Comparison of ENCODE assay signal across 15 cellular contexts in the genomic region with DNA sequence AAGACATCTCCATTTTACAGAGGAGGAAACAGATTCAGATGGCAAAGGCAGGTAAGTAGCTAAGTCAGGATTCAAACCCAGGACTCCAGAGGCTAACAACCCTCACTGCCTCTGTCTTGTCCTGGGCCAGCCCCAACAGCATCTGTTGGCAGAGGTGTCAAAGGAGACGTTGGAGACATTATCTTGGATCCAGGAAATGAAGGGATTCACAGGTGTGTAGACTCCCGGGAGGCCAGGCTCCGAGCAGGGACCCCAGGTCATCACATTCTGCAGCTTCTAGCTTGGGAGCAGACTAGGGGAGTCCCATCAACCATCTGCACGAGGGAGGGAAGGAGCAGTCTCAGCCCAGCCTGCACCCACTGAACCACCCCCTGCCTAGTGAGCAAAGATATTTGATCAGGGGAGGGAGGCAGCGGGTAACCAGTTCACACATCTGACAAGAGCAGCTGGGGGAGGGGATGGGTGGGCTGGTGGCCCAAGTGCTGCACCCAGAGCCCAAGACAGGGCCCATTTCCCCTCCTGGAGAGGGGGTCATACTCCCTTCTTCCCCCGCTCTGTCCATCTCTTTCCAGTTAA. TPM values are rescaled to one million over a fixed set of nuclear protein-coding genes. Genes with fewer than 3 reads are reported as not detected.
DNase-seq lines count a peak whose midpoint lies in the region; ATAC-seq, FAIRE-seq and TF ChIP-seq lines count a peak whose summit lies in the region.
"Had no signal": no experiment of that assay in that cellular context is flagged by ENCODE, and none has a peak within 500 bp of the region (broad histone marks: within the 10 kb centered on the region; RNA-seq: fewer than 3 reads in every experiment).

No MANE protein-coding gene starts in this region.

- H3K4me1 ChIP-seq in A549, result peaks cover 22% of the 10 kb centered on the region
- peaks cover 17% of the 10 kb centered on the region for H3K4me1 ChIP-seq in DND-41 (ENCODE audit: insufficient read depth, low read length)

- H3K9me3 Mint-ChIP-seq in mesothelial cell of epicardium, result no peaks in the 10 kb centered on the region
- H3K9me3 Mint-ChIP-seq: activated T-cell treated with anti-CD3 and anti-CD28 coated beads, Interleukin-2, amount 50 U/mL, for 24 hours; stimulated activated naive CD8-positive, alpha-beta T cell treated with anti-CD3 and anti-CD28 coated beads, Interleukin-15, Interleukin-2, amounts not matched to agents 100 ng/mL and 50 ng/mL, for 24 hours had no signal

- no peak for TF ChIP-seq POLR2A in A549 (IDR thresholded peaks at IDR 0.05; ENCODE audit: low read length)

- H2AFZ ChIP-seq in DND-41 (ENCODE audit: low read depth, low read length), result no peak overlapping the region; the same call in 1 of the 2 replicates

- H3K4me3 Mint-ChIP-seq in T-helper 17 cell (no peak overlapping the region), mesothelial cell of epicardium (peak overlapping the region; percentile 85)

- ATAC-seq in A549 (no peak), DND-41 (ENCODE audit: insufficient read depth, low read depth) (no peak), T-helper 17 cell (no peak), HG02588 (IDR thresholded peaks at IDR 0.05; ENCODE audit: unreplicated experiment) (no peak)

- CTCF ChIA-PET in A549 (lab: Yijun Ruan, JAX), result interaction anchor here (0.6 to 14.6 kb wide), 96 partner anchors 10 to 753 kb away, joined by 3 to 362 read pairs (median 7); partner anchors contain the start of genes ALDH3A2, EPN2, MAPK7 and MFAP4

- H3K9me3 ChIP-seq in A549, result no peaks in the 10 kb centered on the region
- no peaks in the 10 kb centered on the region for H3K9me3 ChIP-seq in DND-41 (ENCODE audit: insufficient read depth, low read length, severe bottlenecking)
- H3K9me3 ChIP-seq in T-helper 17 cell (ENCODE audit: control insufficient read depth, low read length, poor library complexity, severe bottlenecking), result no peaks in the 10 kb centered on the region
- H3K9me3 ChIP-seq: lower lobe of right lung, MG63, Peyer's patch had no signal

- TF ChIP-seq EP300 in A549 (IDR thresholded peaks at IDR 0.05), result no peak

- H3K27ac ChIP-seq in A549 (peak overlapping the region; percentile 94 to 96; a peak in 5 of 6 replicates), DND-41 (ENCODE audit: low read length) (no peak overlapping the region)

- TF ChIP-seq CTCF in A549 (IDR thresholded peaks at IDR 0.05) (no peak), DND-41 (IDR thresholded peaks at IDR 0.05; ENCODE audit: borderline replicate concordance, extremely low read depth, low read length, poor library complexity, severe bottlenecking) (no peak), mesothelial cell of epicardium (IDR thresholded peaks at IDR 0.05; ENCODE audit: unreplicated experiment) (no peak)

- H3K36me3 Mint-ChIP-seq in T-helper 17 cell (ENCODE audit: low read depth) (peaks cover 2% of the 10 kb centered on the region), mesothelial cell of epicardium (no peaks in the 10 kb centered on the region)

- POLR2A ChIA-PET in A549 (lab: Yijun Ruan, JAX), result interaction anchor here (0.8 to 2.0 kb wide), 8 partner anchors 14 to 399 kb away, joined by 3 to 32 read pairs (median 8); partner anchors contain the start of genes ALDH3A2 and MAPK7

- WGBS in A549 (ENCODE audit: missing lambda C conversion rate), result 55% methylated on average over 6 of the region's 6 CpGs

- H3K36me3 ChIP-seq in DND-41 (ENCODE audit: insufficient read depth, low read length), result no peaks in the 10 kb centered on the region
- H3K36me3 ChIP-seq: lower lobe of right lung, MG63, Peyer's patch, WERI-Rb-1 had no signal

- TF ChIP-seq RAD21 in A549 (conservative IDR thresholded peaks at IDR 0.05 in 1 of 2, IDR thresholded peaks at IDR 0.05 in 1 of 2), result no peak

- DNase-seq in A549 (ENCODE audit: low read depth in 1 of 2, low spot score in 1 of 2) (no peak), DND-41 (no peak), T-helper 17 cell (no peak), mesothelial cell of epicardium (ENCODE audit: low spot score in 2 of 2, unreplicated experiment in 2 of 2) (no peak), RKO (ENCODE audit: low spot score) (no peak), UCSD-AML1 (lab: John Stamatoyannopoulos, UW; ENCODE audit: unreplicated experiment) (no peak)
- DNase-seq in central memory CD4-positive, alpha-beta T cell, result no peak
- DNase-seq: lower lobe of right lung, Peyer's patch had no signal

- no peak overlapping the region for H3K9ac ChIP-seq in DND-41 (ENCODE audit: low read depth, low read length)

- peaks cover 27% of the 10 kb centered on the region for H3K27me3 Mint-ChIP-seq in T-helper 17 cell
- no peaks in the 10 kb centered on the region for H3K27me3 Mint-ChIP-seq in mesothelial cell of epicardium (ENCODE audit: low read depth)

- H3K4me1 Mint-ChIP-seq in T-helper 17 cell (peaks cover 20% of the 10 kb centered on the region), mesothelial cell of epicardium (peaks cover 38% of the 10 kb centered on the region)

- H3K4me3 ChIP-seq in A549, result no peak overlapping the region; the same call in 2 of the 3 replicates
- no peak overlapping the region for H3K4me3 ChIP-seq in DND-41 (ENCODE audit: low read depth in 1 of 2, low read length in 2 of 2)

- H3K27ac Mint-ChIP-seq in T-helper 17 cell (peak overlapping the region; percentile 65), mesothelial cell of epicardium (peak overlapping the region; percentile 87)

- H3K27me3 ChIP-seq in DND-41 (ENCODE audit: insufficient read depth, low read length, poor library complexity), result no peaks in the 10 kb centered on the region
- H3K27me3 ChIP-seq: MG63, Peyer's patch had no signal

- H3K79me2 ChIP-seq in DND-41 (ENCODE audit: insufficient read depth, low read length), result no peaks in the 10 kb centered on the region

- peaks cover 6% of the 10 kb centered on the region; the same call in 1 of the 2 replicates for H4K20me1 ChIP-seq in DND-41 (ENCODE audit: insufficient read depth, low read length)

- H3K4me2 ChIP-seq in A549, result peak overlapping the region; percentile 95
- peak overlapping the region; percentile 90 for H3K4me2 ChIP-seq in DND-41 (ENCODE audit: insufficient read depth, low read length)

- FAIRE-seq in A549 (lab: Jason Lieb, UNC), result no peak

TF ChIP-seq in A549, 52 proteins besides CTCF, POLR2A, EP300 and RAD21:
- no peak for TF ChIP-seq HOXA7 (CRISPR knock-in tag; IDR thresholded peaks at IDR 0.05)

RNA-seq across cellular contexts. Expression of gene B9D1, which starts 1.0 kb away (rescaled TPM):
- 60.6 and 65.6 TPM in 2 replicates for polyA plus RNA-seq in A549 (2011; rRNA removed)
- 101 and 112 TPM in 2 replicates for polyA plus RNA-seq in A549 (2012; cell fraction: cytosol; rRNA removed)
- 98.6 and 98.8 TPM in 2 replicates for polyA plus RNA-seq in A549 (2012; cell fraction: nucleus; rRNA removed)
- polyA plus RNA-seq in A549 (2017; fragmentation: RNase III; extraction: RNeasy Plus Mini Kit Qiagen cat#74134 plus additional on column Dnase treatment), result 47.6 to 59.4 TPM (median 48.2 TPM) in 3 replicates
- 80.8 and 98.0 TPM in 2 replicates for polyA minus RNA-seq in A549 (2011; rRNA and poly(A)+ RNA removed)
- 1 to 10 TPM in 1 of 2 donors, under 1 TPM in 1; 0.37 to 1.2 TPM for total RNA-seq in T-helper 17 cell
- total RNA-seq in mesothelial cell of epicardium, result 20.9 to 26.2 TPM (median 22.2 TPM) in 3 replicates

RNA-seq across cellular contexts. Expression of gene MAPK7, which starts 14.8 kb away (rescaled TPM):
- polyA plus RNA-seq in A549 (2011; rRNA removed), result 7.2 and 10.4 TPM in 2 replicates
- polyA plus RNA-seq in A549 (2012; cell fraction: cytosol; rRNA removed), result 23.8 and 28.0 TPM in 2 replicates
- polyA plus RNA-seq in A549 (2012; cell fraction: nucleus; rRNA removed), result 37.5 and 53.0 TPM in 2 replicates
- polyA plus RNA-seq in A549 (2017; fragmentation: RNase III; extraction: RNeasy Plus Mini Kit Qiagen cat#74134 plus additional on column Dnase treatment), result 20.1 to 25.8 TPM (median 23.3 TPM) in 3 replicates
- 32.7 and 43.8 TPM in 2 replicates for polyA minus RNA-seq in A549 (2011; rRNA and poly(A)+ RNA removed)
- 10 to 100 TPM; 16.7 to 20.3 TPM for total RNA-seq in T-helper 17 cell
- total RNA-seq in mesothelial cell of epicardium, result 46.0 to 49.0 TPM (median 47.6 TPM) in 3 replicates

RNA-seq across cellular contexts. Expression of gene MFAP4, which starts 23.4 kb away (rescaled TPM):
- polyA plus RNA-seq in A549 (2011; rRNA removed), result not detected in 2 replicates
- 0.08 TPM in 1 of 2 replicates, not detected in the other for polyA plus RNA-seq in A549 (2012; cell fraction: cytosol; rRNA removed)
- 0.04 and 0.09 TPM in 2 replicates for polyA plus RNA-seq in A549 (2012; cell fraction: nucleus; rRNA removed)
- polyA plus RNA-seq in A549 (2017; fragmentation: RNase III; extraction: RNeasy Plus Mini Kit Qiagen cat#74134 plus additional on column Dnase treatment), result 0.04 to 0.13 TPM (median 0.13 TPM) in 3 replicates
- not detected in 2 replicates for polyA minus RNA-seq in A549 (2011; rRNA and poly(A)+ RNA removed)
- not detected for total RNA-seq in T-helper 17 cell
- 194 to 213 TPM (median 210 TPM) in 3 replicates for total RNA-seq in mesothelial cell of epicardium
- total RNA-seq: pulmonary artery endothelial cell had no signal

RNA-seq across cellular contexts. Expression of gene RNF112, which starts 47.5 kb away (rescaled TPM):
- polyA plus RNA-seq in A549 (2011; rRNA removed), result 0.27 and 0.65 TPM in 2 replicates
- polyA plus RNA-seq in A549 (2012; cell fraction: cytosol; rRNA removed), result 0.15 and 0.21 TPM in 2 replicates
- polyA plus RNA-seq in A549 (2012; cell fraction: nucleus; rRNA removed), result 2.4 and 5.1 TPM in 2 replicates
- 0.66 to 2.7 TPM (median 1.4 TPM) in 3 replicates for polyA plus RNA-seq in A549 (2017; fragmentation: RNase III; extraction: RNeasy Plus Mini Kit Qiagen cat#74134 plus additional on column Dnase treatment)
- 0.17 TPM in 1 of 2 replicates, not detected in the other for polyA minus RNA-seq in A549 (2011; rRNA and poly(A)+ RNA removed)
- under 1 TPM; 0.25 to 0.57 TPM for total RNA-seq in T-helper 17 cell
- total RNA-seq in mesothelial cell of epicardium, result 2.7 to 4.8 TPM (median 4.2 TPM) in 3 replicates

Comparison
In these comparisons a context has a peak if more than half of its experiments do, and no peak if none do; other contexts are left out.
1. RNA of gene MFAP4, which starts 23.4 kb away (total RNA-seq): 194 to 213 TPM in mesothelial cell of epicardium; not detected in T-helper 17 cell; every median in the first group is over 100 times any median in the second.